Comparison of ENCODE assay signal across 15 cellular contexts in the genomic region with DNA sequence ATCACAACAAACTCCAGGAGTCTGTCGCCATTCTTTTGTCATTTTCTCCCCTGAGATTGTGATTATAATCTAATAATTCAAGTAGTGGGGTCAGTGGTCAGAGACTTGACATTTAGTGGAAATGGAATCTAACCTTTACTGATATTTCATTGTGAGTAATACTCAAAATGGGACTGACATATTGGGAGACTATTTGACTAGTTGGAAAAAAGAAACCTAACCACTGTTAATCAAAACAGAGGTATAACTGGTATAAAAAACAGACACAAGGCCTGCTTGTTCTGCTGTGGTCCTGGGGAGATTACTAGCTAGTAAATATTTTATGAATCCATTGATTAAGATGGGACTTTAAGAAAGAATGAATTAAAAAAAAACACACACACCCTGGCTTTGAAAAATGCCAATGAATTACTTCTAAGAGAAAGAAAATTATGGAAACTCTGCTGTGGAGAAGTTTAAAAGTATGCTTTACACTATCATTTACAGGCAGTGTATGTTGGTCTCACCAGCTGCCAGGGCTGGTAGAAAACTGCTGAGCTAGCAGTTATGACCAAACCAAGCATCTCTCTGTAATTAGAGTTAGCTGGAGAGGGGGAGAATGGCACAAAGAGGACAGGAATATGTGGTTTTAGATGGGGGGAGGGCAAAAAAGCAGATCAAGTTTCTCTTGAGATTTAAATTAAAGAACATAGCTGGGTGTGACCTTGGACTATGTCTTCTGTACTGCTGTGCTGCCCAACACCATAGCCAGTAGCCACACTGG.
A peak's percentile ranks its signal among the peaks of the same experiment; 100 is the strongest.
DNase-seq lines count a peak whose midpoint lies in the region; ATAC-seq and TF ChIP-seq lines count a peak whose summit lies in the region.
"Had no signal": no experiment of that assay in that cellular context is flagged by ENCODE, and none has a peak within 500 bp of the region (broad histone marks: within the 10 kb centered on the region; RNA-seq: fewer than 3 reads in every experiment).

No MANE protein-coding gene starts in this region.

- DNase-seq in T-helper 2 cell treated with Interferon-gamma antibody and Interleukin-4, amounts not matched to agents 5 μg/mL and 100 μg/mL, for 36 hours (ENCODE audit: low spot score) = no peak
- DNase-seq in T-helper 2 cell = no peak
- DNase-seq in MM.1S = peak; percentile 83
- DNase-seq in activated naive CD8-positive, alpha-beta T cell treated with anti-CD3 and anti-CD28 coated beads, Interleukin-2, amount 50 U/mL, for 24 hours = no peak
- DNase-seq in osteoblast (ENCODE audit: insufficient read length, low spot score, missing footprints) = no peak
- no peak for DNase-seq in occipital lobe (lab: John Stamatoyannopoulos, UW)
- no peak for DNase-seq in HAP-1 (ENCODE audit: low spot score in 2 of 2)
- DNase-seq: effector CD8-positive, alpha-beta T cell; mesendoderm; NCI-H187; SIG-M5; stimulated activated CD4-positive, alpha-beta T cell treated with anti-CD3 and anti-CD28 coated beads, Interleukin-12 subunit alpha, Interleukin-12 subunit beta, amount 100 ng/mL, for 4 hours had no signal

- H3K4me3 ChIP-seq in MM.1S (ENCODE audit: low read length) (no peak overlapping the region), osteoblast (ENCODE audit: insufficient read depth, low read length) (no peak overlapping the region), HAP-1 (no peak overlapping the region)

- peaks cover 76% of the 10 kb centered on the region for H3K4me1 Mint-ChIP-seq in T-helper 2 cell treated with Interferon-gamma antibody and Interleukin-4, amounts not matched to agents 5 μg/mL and 100 μg/mL, for 36 hours (ENCODE audit: low read depth)
- H3K4me1 Mint-ChIP-seq in activated naive CD8-positive, alpha-beta T cell treated with anti-CD3 and anti-CD28 coated beads, Interleukin-2, amount 50 U/mL, for 24 hours = peaks cover 90% of the 10 kb centered on the region

- H3K27ac Mint-ChIP-seq in T-helper 2 cell treated with Interferon-gamma antibody and Interleukin-4, amounts not matched to agents 5 μg/mL and 100 μg/mL, for 36 hours = peak overlapping the region; percentile 43
- peak overlapping the region; percentile 99 for H3K27ac Mint-ChIP-seq in activated naive CD8-positive, alpha-beta T cell treated with anti-CD3 and anti-CD28 coated beads, Interleukin-2, amount 50 U/mL, for 24 hours

- no peaks in the 10 kb centered on the region for H4K20me1 ChIP-seq in MM.1S (ENCODE audit: insufficient read depth, low read length)
- no peaks in the 10 kb centered on the region for H4K20me1 ChIP-seq in osteoblast (ENCODE audit: insufficient read depth, low read length)

- H3K27me3 ChIP-seq in MM.1S (replicated peaks; ENCODE audit: insufficient read depth, low read length) (no peaks in the 10 kb centered on the region), osteoblast (ENCODE audit: insufficient read depth, low read length) (no peaks in the 10 kb centered on the region), HAP-1 (ENCODE audit: low read depth) (no peaks in the 10 kb centered on the region)

- no peaks in the 10 kb centered on the region for H3F3A ChIP-seq in MM.1S (ENCODE audit: insufficient read depth, low read length)

- H3K4me2 ChIP-seq in MM.1S (ENCODE audit: low read depth, low read length) (peak overlapping the region; percentile 37), osteoblast (ENCODE audit: insufficient read depth, low read length) (peak overlapping the region; percentile 2)

- peak overlapping the region; percentile 21; the same call in 1 of the 2 replicates for H3K27ac ChIP-seq in MM.1S (ENCODE audit: low read length)
- H3K27ac ChIP-seq in osteoblast (ENCODE audit: low read depth, low read length) = no peak overlapping the region
- H3K27ac ChIP-seq: parathyroid adenoma had no signal

- no peaks in the 10 kb centered on the region for H3K9me3 Mint-ChIP-seq in T-helper 2 cell treated with Interferon-gamma antibody and Interleukin-4, amounts not matched to agents 5 μg/mL and 100 μg/mL, for 36 hours
- no peaks in the 10 kb centered on the region for H3K9me3 Mint-ChIP-seq in activated naive CD8-positive, alpha-beta T cell treated with anti-CD3 and anti-CD28 coated beads, Interleukin-2, amount 50 U/mL, for 24 hours
- H3K9me3 Mint-ChIP-seq: IgD-negative memory B cell had no signal

- H3K9me3 ChIP-seq in MM.1S (replicated peaks; ENCODE audit: insufficient read depth, low read length) (no peaks in the 10 kb centered on the region), osteoblast (ENCODE audit: low read depth, low read length) (no peaks in the 10 kb centered on the region), HAP-1 (no peaks in the 10 kb centered on the region)

- no peaks in the 10 kb centered on the region for H3K79me2 ChIP-seq in MM.1S (ENCODE audit: low read length)
- H3K79me2 ChIP-seq in osteoblast (ENCODE audit: insufficient read depth, low read length) = peaks cover 70% of the 10 kb centered on the region

- no peak for TF ChIP-seq CTCF in MM.1S (IDR thresholded peaks at IDR 0.05; ENCODE audit: low read length)
- no peak for TF ChIP-seq CTCF in osteoblast (IDR thresholded peaks at IDR 0.05; ENCODE audit: extremely low read depth, low read depth, low read length)

- in situ Hi-C loops in HAP-1 (cut with MboI; ENCODE audit: low sequenced_read_pairs) = no loop called here

- H2AFZ ChIP-seq in MM.1S (ENCODE audit: low read length) (no peak overlapping the region), osteoblast (ENCODE audit: low read length) (no peak overlapping the region)
- H2AFZ ChIP-seq: parathyroid adenoma had no signal

- no peaks in the 10 kb centered on the region for H3K27me3 Mint-ChIP-seq in T-helper 2 cell treated with Interferon-gamma antibody and Interleukin-4, amounts not matched to agents 5 μg/mL and 100 μg/mL, for 36 hours (ENCODE audit: low read depth)
- peaks cover 2% of the 10 kb centered on the region for H3K27me3 Mint-ChIP-seq in activated naive CD8-positive, alpha-beta T cell treated with anti-CD3 and anti-CD28 coated beads, Interleukin-2, amount 50 U/mL, for 24 hours
- H3K27me3 Mint-ChIP-seq: IgD-negative memory B cell had no signal

- ATAC-seq in activated naive CD8-positive, alpha-beta T cell treated with anti-CD3 and anti-CD28 coated beads, Interleukin-2, amount 50 U/mL, for 24 hours = peak; percentile 43
- no peak for ATAC-seq in HG03571 (IDR thresholded peaks at IDR 0.05; ENCODE audit: unreplicated experiment)

- H3K36me3 Mint-ChIP-seq in T-helper 2 cell treated with Interferon-gamma antibody and Interleukin-4, amounts not matched to agents 5 μg/mL and 100 μg/mL, for 36 hours (ENCODE audit: low read depth) = peaks cover 27% of the 10 kb centered on the region
- peaks cover 75% of the 10 kb centered on the region for H3K36me3 Mint-ChIP-seq in activated naive CD8-positive, alpha-beta T cell treated with anti-CD3 and anti-CD28 coated beads, Interleukin-2, amount 50 U/mL, for 24 hours (ENCODE audit: low read depth)

- H3K4me3 Mint-ChIP-seq in T-helper 2 cell treated with Interferon-gamma antibody and Interleukin-4, amounts not matched to agents 5 μg/mL and 100 μg/mL, for 36 hours = no peak overlapping the region
- H3K4me3 Mint-ChIP-seq in activated naive CD8-positive, alpha-beta T cell treated with anti-CD3 and anti-CD28 coated beads, Interleukin-2, amount 50 U/mL, for 24 hours = peak overlapping the region; percentile 44

- H3K4me1 ChIP-seq in MM.1S (ENCODE audit: low read length) = peaks cover 22% of the 10 kb centered on the region
- peaks cover 19% of the 10 kb centered on the region for H3K4me1 ChIP-seq in osteoblast (ENCODE audit: insufficient read depth, low read length)
- H3K4me1 ChIP-seq in HAP-1 = no peaks in the 10 kb centered on the region

- no peaks in the 10 kb centered on the region for H3K9me2 ChIP-seq in MM.1S (replicated peaks; ENCODE audit: insufficient read depth, low read length)

- H3K9ac ChIP-seq in MM.1S (ENCODE audit: low read length) = no peak overlapping the region
- H3K9ac ChIP-seq: parathyroid adenoma had no signal

- H3K36me3 ChIP-seq in MM.1S (replicated peaks; ENCODE audit: insufficient read depth, low read length) = no peaks in the 10 kb centered on the region
- H3K36me3 ChIP-seq in osteoblast (ENCODE audit: insufficient read depth, low read length) = peaks cover 3% of the 10 kb centered on the region
- H3K36me3 ChIP-seq in HAP-1 (replicated peaks) = no peaks in the 10 kb centered on the region
